Comparison of ENCODE assay signal across 8 cellular contexts in the genomic region with DNA sequence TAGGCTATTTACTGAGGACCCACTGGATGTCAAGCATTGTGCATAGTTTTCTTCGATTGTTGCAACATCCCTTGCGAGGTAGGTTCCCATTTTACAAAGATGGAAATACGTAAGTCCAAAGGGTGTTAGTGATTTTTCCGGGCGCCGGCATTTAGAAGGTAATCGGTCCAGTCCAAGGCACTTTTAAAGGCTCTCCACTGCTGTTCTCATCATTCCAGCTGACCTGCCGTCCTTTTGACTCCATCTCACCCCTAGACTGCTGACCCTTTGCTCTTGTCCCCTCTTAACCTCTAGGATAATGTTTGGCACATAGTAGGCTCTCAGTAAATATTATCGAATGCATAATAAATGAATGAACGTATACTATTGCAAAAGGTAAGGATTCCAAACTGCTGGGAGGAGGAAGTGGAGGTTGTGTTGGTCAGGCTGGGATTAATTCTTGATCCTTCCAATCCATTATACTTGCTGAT. TPM values are rescaled to one million over a fixed set of nuclear protein-coding genes. Genes with fewer than 3 reads are reported as not detected.
DNase-seq lines count a peak whose midpoint lies in the region; ATAC-seq and TF ChIP-seq lines count a peak whose summit lies in the region.

No MANE protein-coding gene starts in this region.

- H3K36me3 ChIP-seq in HUES48 (ENCODE audit: control insufficient read depth, insufficient read depth, low read length) (peaks cover 12% of the 10 kb centered on the region), breast epithelium (no peaks in the 10 kb centered on the region), muscle layer of colon (ENCODE audit: insufficient read depth, low read length) (peaks cover 29% of the 10 kb centered on the region)

- intact Hi-C loops in breast epithelium (cut with DNase I; ENCODE audit: low total_unique reads) = no loop called here

- ATAC-seq in GM21619 (IDR thresholded peaks at IDR 0.05; ENCODE audit: unreplicated experiment) (no peak), HG03045 (IDR thresholded peaks at IDR 0.05; ENCODE audit: unreplicated experiment) (no peak)

- H3K9ac ChIP-seq in HUES48 (ENCODE audit: low read depth, low read length) (no peak overlapping the region), muscle layer of colon (ENCODE audit: low read length) (peak overlapping the region; percentile 47)

- no peak overlapping the region for H3K27ac ChIP-seq in HUES48 (ENCODE audit: low read depth, low read length)
- peak overlapping the region; percentile 86 to 90 for H3K27ac ChIP-seq in breast epithelium
- peak overlapping the region; percentile 79 for H3K27ac ChIP-seq in muscle layer of colon (ENCODE audit: low read depth, low read length)

- POLR2A ChIA-PET in AG04449 (lab: Yijun Ruan, JAX) = interaction anchor here (1.1 to 1.5 kb wide), 3 partner anchors 14 to 135 kb away, joined by 4 to 5 read pairs (median 5); a partner anchor contains a TSS

- CTCF ChIA-PET in AG04449 (lab: Yijun Ruan, JAX) = interaction anchor here (1.0 to 4.7 kb wide), 4 partner anchors 8 to 73 kb away, joined by 3 to 59 read pairs (median 6); no protein-coding TSS in a partner anchor

- peaks cover 3% of the 10 kb centered on the region for H3K4me1 ChIP-seq in HUES48 (ENCODE audit: control insufficient read depth, insufficient read depth, low read length)
- peaks cover 0 to 6% of the 10 kb centered on the region in 2 donors for H3K4me1 ChIP-seq in breast epithelium
- H3K4me1 ChIP-seq in muscle layer of colon (ENCODE audit: insufficient read depth, low read length) = peaks cover 45% of the 10 kb centered on the region

- H3K9me3 ChIP-seq in HUES48 (ENCODE audit: control insufficient read depth, insufficient read depth, low read length) (no peaks in the 10 kb centered on the region), breast epithelium (no peaks in the 10 kb centered on the region), muscle layer of colon (ENCODE audit: low read length) (no peaks in the 10 kb centered on the region)

- TF ChIP-seq POLR2A in breast epithelium (IDR thresholded peaks at IDR 0.05) = no peak

- DNase-seq in AG04449 (ENCODE audit: low read depth, low spot score) (no peak), breast epithelium (ENCODE audit: low spot score in 2 of 2) (no peak), iPS-NIHi7 (ENCODE audit: extremely low spot score) (no peak)
- DNase-seq in stimulated activated naive CD4-positive, alpha-beta T cell treated with Interleukin-2 at 50 U/mL for 16 hours (lab: John Stamatoyannopoulos, UW) = no peak

- TF ChIP-seq CTCF in AG04449 (IDR thresholded peaks at IDR 0.05; ENCODE audit: insufficient read depth, low read length, missing control alignments) = no peak
- no peak for TF ChIP-seq CTCF in breast epithelium (IDR thresholded peaks at IDR 0.05)

- H3K27me3 ChIP-seq in HUES48 (ENCODE audit: control insufficient read depth, insufficient read depth, low read length) (no peaks in the 10 kb centered on the region), breast epithelium (no peaks in the 10 kb centered on the region), muscle layer of colon (ENCODE audit: control insufficient read depth in 1 of 2, insufficient read depth in 2 of 2, low read length in 2 of 2) (no peaks in the 10 kb centered on the region)

- peak overlapping the region; percentile 80 for H3K4me3 ChIP-seq in AG04449 (ENCODE audit: low read depth, low read length)
- peak overlapping the region; percentile 85 for H3K4me3 ChIP-seq in HUES48 (ENCODE audit: low read depth, low read length)
- peak overlapping the region; percentile 71 to 94 (median 89) for H3K4me3 ChIP-seq in breast epithelium
- H3K4me3 ChIP-seq in muscle layer of colon (ENCODE audit: low read depth in 1 of 2, low read length in 2 of 2) = peak overlapping the region; percentile 63 to 81

RNA-seq across cellular contexts. Expression of a gene that starts 0.5 kb away (rescaled TPM):
- total RNA-seq in breast epithelium = 1 to 10 TPM; 3.4 to 9.4 (median 7.5) TPM

RNA-seq across cellular contexts. Expression of a gene that starts 0.8 kb away (rescaled TPM):
- 10 to 100 TPM; 30.2 to 61.3 (median 49.5) TPM for total RNA-seq in breast epithelium

RNA-seq across cellular contexts. Expression of a gene that starts 14.8 kb away (rescaled TPM):
- total RNA-seq in breast epithelium = under 1 TPM in 1 of 3 donors, not detected in 2; 0.15 TPM

RNA-seq across cellular contexts. Expression of a gene that starts 30.9 kb away (rescaled TPM):
- total RNA-seq in breast epithelium = 10 to 100 TPM; 67.7 to 99.1 (median 87.2) TPM

RNA-seq across cellular contexts. Expression of a gene that starts 33.4 kb away (rescaled TPM):
- total RNA-seq in breast epithelium = 10 to 100 TPM in 2 of 3 donors, 1 to 10 TPM in 1; 6.6 to 72.8 (median 56.9) TPM
